Comparison of ENCODE assay signal across 13 cellular contexts in the genomic region with DNA sequence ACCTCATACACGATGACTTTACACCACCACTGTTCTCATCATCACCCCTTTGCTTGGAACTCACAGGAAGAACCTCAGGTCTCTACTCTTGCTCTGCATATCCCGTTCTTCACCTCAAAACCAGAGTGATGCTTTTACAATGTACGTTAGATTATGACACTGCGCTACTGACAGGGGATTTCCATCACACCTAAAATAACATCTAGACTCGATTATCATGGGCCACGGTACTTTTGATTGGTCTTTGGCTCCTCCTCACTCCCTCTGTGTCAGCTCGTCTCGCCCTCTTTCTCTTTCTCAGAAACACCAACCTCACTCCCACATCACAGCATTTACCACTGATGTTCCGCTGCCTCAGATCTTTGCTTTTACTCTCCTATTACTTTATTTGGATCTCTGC.
DNase-seq lines count a peak whose midpoint lies in the region; ATAC-seq and TF ChIP-seq lines count a peak whose summit lies in the region.
"Had no signal": no experiment of that assay in that cellular context is flagged by ENCODE, and none has a peak within 500 bp of the region (broad histone marks: within the 10 kb centered on the region; RNA-seq: fewer than 3 reads in every experiment).

No MANE protein-coding gene starts in this region.

- no peaks in the 10 kb centered on the region for H3K9me3 Mint-ChIP-seq in activated CD8-positive, alpha-beta T cell treated with anti-CD3 and anti-CD28 coated beads, Interleukin-2, amount 10 ng/mL, durations not matched to agents 7 days and 5 days (ENCODE audit: insufficient read depth)
- H3K9me3 Mint-ChIP-seq: stimulated activated naive CD8-positive, alpha-beta T cell treated with anti-CD3 and anti-CD28 coated beads, Interleukin-15, Interleukin-2, amounts not matched to agents 100 ng/mL and 50 ng/mL, for 24 hours had no signal

- TF ChIP-seq CTCF in GM13976 (IDR thresholded peaks at IDR 0.05; ENCODE audit: borderline replicate concordance, control extremely low read depth, extremely low read depth, insufficient read depth, missing control alignments): no peak
- TF ChIP-seq CTCF in foreskin fibroblast (IDR thresholded peaks at IDR 0.05; ENCODE audit: low read depth, low read length): no peak

- H3K27ac Mint-ChIP-seq in activated CD8-positive, alpha-beta T cell treated with anti-CD3 and anti-CD28 coated beads, Interleukin-2, amount 10 ng/mL, durations not matched to agents 7 days and 5 days: no peak overlapping the region
- H3K27ac Mint-ChIP-seq: stimulated activated naive CD8-positive, alpha-beta T cell treated with anti-CD3 and anti-CD28 coated beads, Interleukin-15, Interleukin-2, amounts not matched to agents 100 ng/mL and 50 ng/mL, for 24 hours had no signal

- no peak overlapping the region for H3K4me3 Mint-ChIP-seq in activated CD8-positive, alpha-beta T cell treated with anti-CD3 and anti-CD28 coated beads, Interleukin-2, amount 10 ng/mL, durations not matched to agents 7 days and 5 days
- H3K4me3 Mint-ChIP-seq: stimulated activated naive CD8-positive, alpha-beta T cell treated with anti-CD3 and anti-CD28 coated beads, Interleukin-15, Interleukin-2, amounts not matched to agents 100 ng/mL and 50 ng/mL, for 24 hours had no signal

- ATAC-seq in GM19328 (IDR thresholded peaks at IDR 0.05; ENCODE audit: unreplicated experiment) (peak; percentile 84), HG03045 (IDR thresholded peaks at IDR 0.05; ENCODE audit: unreplicated experiment) (peak; percentile 74)
- ATAC-seq in activated CD8-positive, alpha-beta T cell treated with anti-CD3 and anti-CD28 coated beads, Interleukin-2, amount 10 ng/mL, durations not matched to agents 7 days and 5 days: peak; percentile 47
- ATAC-seq: psoas muscle had no signal

- no peaks in the 10 kb centered on the region for H3K27me3 Mint-ChIP-seq in activated CD8-positive, alpha-beta T cell treated with anti-CD3 and anti-CD28 coated beads, Interleukin-2, amount 10 ng/mL, durations not matched to agents 7 days and 5 days (ENCODE audit: low read depth)
- H3K27me3 Mint-ChIP-seq: stimulated activated naive CD8-positive, alpha-beta T cell treated with anti-CD3 and anti-CD28 coated beads, Interleukin-15, Interleukin-2, amounts not matched to agents 100 ng/mL and 50 ng/mL, for 24 hours had no signal

- H3K4me1 Mint-ChIP-seq in activated CD8-positive, alpha-beta T cell treated with anti-CD3 and anti-CD28 coated beads, Interleukin-2, amount 10 ng/mL, durations not matched to agents 7 days and 5 days (ENCODE audit: low read depth): no peaks in the 10 kb centered on the region

- H3K4me3 ChIP-seq in foreskin fibroblast (ENCODE audit: low read depth in 1 of 2, low read length in 2 of 2): no peak overlapping the region
- H3K4me3 ChIP-seq: psoas muscle had no signal

- CTCF ChIA-PET in activated CD8-positive, alpha-beta T cell treated with anti-CD3 and anti-CD28 coated beads, Interleukin-2, amount 10 ng/mL, durations not matched to agents 7 days and 5 days (lab: Charles Lee): no interaction called here

- DNase-seq in GM13976 (ENCODE audit: low spot score) (peak; percentile 11), AG08396 (ENCODE audit: low spot score) (no peak), foreskin fibroblast (no peak), MV-4-11 (lab: John Stamatoyannopoulos, UW) (no peak)
- DNase-seq in activated CD8-positive, alpha-beta T cell treated with anti-CD3 and anti-CD28 coated beads, Interleukin-2, amount 10 ng/mL, durations not matched to agents 7 days and 5 days: no peak
- DNase-seq: activated effector memory CD4-positive, alpha-beta T cell treated with Interleukin-2 at 50 U/mL for 16 hours; brain microvascular endothelial cell; C1 segment of cervical spinal cord; kidney glomerular epithelial cell; psoas muscle had no signal

- POLR2A ChIA-PET in activated CD8-positive, alpha-beta T cell treated with anti-CD3 and anti-CD28 coated beads, Interleukin-2, amount 10 ng/mL, durations not matched to agents 7 days and 5 days (lab: Charles Lee): no interaction called here

- in situ Hi-C loops in GM13976 (cut with MboI; ENCODE audit: low sequenced_read_pairs, unreplicated experiment): no loop called here

- H3K36me3 Mint-ChIP-seq in activated CD8-positive, alpha-beta T cell treated with anti-CD3 and anti-CD28 coated beads, Interleukin-2, amount 10 ng/mL, durations not matched to agents 7 days and 5 days (ENCODE audit: low read depth): no peaks in the 10 kb centered on the region
